Comparison of ENCODE assay signal across 8 cellular contexts in genomic region chr11:70203749-70204465, GRCh38. TPM values are rescaled to one million over a fixed set of nuclear protein-coding genes. Genes with fewer than 3 reads are reported as not detected.
DNase-seq lines count a peak whose midpoint lies in the region; FAIRE-seq and TF ChIP-seq lines count a peak whose summit lies in the region.

No MANE protein-coding gene starts in this region.

- no peak for TF ChIP-seq CTCF in MM.1S (IDR thresholded peaks at IDR 0.05; ENCODE audit: low read length)

- H3K27me3 ChIP-seq in MM.1S (replicated peaks; ENCODE audit: insufficient read depth, low read length): peaks cover 26% of the 10 kb centered on the region

- no peaks in the 10 kb centered on the region for H4K20me1 ChIP-seq in MM.1S (ENCODE audit: insufficient read depth, low read length)

- peaks cover 12% of the 10 kb centered on the region for H3F3A ChIP-seq in MM.1S (ENCODE audit: insufficient read depth, low read length)

- TF ChIP-seq POLR2A in H54 (IDR thresholded peaks at IDR 0.05; ENCODE audit: low read depth, low read length): no peak; the same call in none of the 2 replicates

- peaks cover 40% of the 10 kb centered on the region for H3K79me2 ChIP-seq in MM.1S (ENCODE audit: low read length)

- H3K9me2 ChIP-seq in MM.1S (replicated peaks; ENCODE audit: insufficient read depth, low read length): no peaks in the 10 kb centered on the region

- DNase-seq in GM04503 (ENCODE audit: low read depth) (peak; percentile 42), H54 (ENCODE audit: insufficient read length, low spot score) (peak; percentile 62), MM.1S (peak; percentile 79), cerebellum (ENCODE audit: low spot score) (peak; percentile 26), left kidney (ENCODE audit: low read depth, low spot score) (peak; percentile 81), NCI-H1048 (lab: John Stamatoyannopoulos, UW) (no peak)
- DNase-seq in activated CD4-positive, CD25-positive, alpha-beta regulatory T cell (lab: John Stamatoyannopoulos, UW): peak; percentile 76 to 80 (median 78)
- DNase-seq in stimulated activated CD4-positive, alpha-beta T cell treated with anti-CD3 and anti-CD28 coated beads, Interleukin-1b, Interleukin-23, amount 100 ng/mL, for 48 hours: peak; percentile 89

- no peak for FAIRE-seq in H54 (lab: Jason Lieb, UNC)

- H3K9me3 ChIP-seq in MM.1S (replicated peaks; ENCODE audit: insufficient read depth, low read length): no peaks in the 10 kb centered on the region

- H2AFZ ChIP-seq in MM.1S (ENCODE audit: low read length): no peak overlapping the region

- H3K4me3 ChIP-seq in MM.1S (ENCODE audit: low read length): peak overlapping the region; percentile 98

- no peaks in the 10 kb centered on the region; the same call in 1 of the 2 replicates for H3K36me3 ChIP-seq in MM.1S (replicated peaks; ENCODE audit: insufficient read depth, low read length)

- peak overlapping the region; percentile 86 for H3K27ac ChIP-seq in MM.1S (ENCODE audit: low read length)

- H3K9ac ChIP-seq in MM.1S (ENCODE audit: low read length): peak overlapping the region; percentile 98

- peak overlapping the region; percentile 82 for H3K4me2 ChIP-seq in MM.1S (ENCODE audit: low read depth, low read length)

- H3K4me1 ChIP-seq in MM.1S (ENCODE audit: low read length): no peaks in the 10 kb centered on the region

RNA-seq across cellular contexts. Expression of gene FADD, which starts 0.8 kb away (rescaled TPM):
- total RNA-seq in cerebellum: 11.2 TPM
